In the genomic region with DNA sequence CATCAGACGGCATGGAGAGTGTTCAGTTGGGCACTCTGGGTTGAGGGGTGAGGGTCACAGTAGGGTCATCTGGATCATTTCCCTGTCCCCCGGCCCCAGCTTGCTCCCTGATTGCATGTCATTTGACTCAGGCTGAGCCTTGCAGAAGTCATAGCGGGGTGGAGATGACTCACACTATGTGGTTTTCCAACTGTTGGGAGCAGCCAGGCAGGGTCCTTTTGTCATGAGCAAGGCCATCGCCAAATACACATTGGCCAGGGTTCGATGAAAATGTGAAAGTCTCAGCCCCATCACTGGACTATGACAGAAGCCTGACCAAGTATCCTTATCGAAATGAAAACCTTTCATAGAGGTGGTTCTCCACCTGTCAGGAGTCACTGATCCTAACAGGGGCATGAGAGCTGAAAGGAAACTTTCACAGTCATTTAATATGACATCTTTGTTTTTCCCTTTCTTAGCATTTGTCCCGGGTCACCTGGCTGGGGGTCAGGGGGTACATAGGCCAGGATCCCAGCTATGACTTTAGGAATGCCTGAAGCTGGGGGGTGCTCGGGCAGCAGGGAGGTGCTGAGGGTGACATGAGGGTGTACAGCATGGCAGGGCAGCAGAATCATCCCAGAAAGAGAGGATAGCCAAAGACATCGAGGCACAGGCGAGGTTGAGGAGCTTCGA, we compare ENCODE assay signal across 1 cellular context.
TF ChIP-seq lines count a peak whose summit lies in the region.

No MANE protein-coding gene starts in this region.

TF ChIP-seq in K562, 482 proteins besides CTCF, POLR2A, EP300 and RAD21 (continued from another document and continues in another):
- TF ChIP-seq, protein P1, sequence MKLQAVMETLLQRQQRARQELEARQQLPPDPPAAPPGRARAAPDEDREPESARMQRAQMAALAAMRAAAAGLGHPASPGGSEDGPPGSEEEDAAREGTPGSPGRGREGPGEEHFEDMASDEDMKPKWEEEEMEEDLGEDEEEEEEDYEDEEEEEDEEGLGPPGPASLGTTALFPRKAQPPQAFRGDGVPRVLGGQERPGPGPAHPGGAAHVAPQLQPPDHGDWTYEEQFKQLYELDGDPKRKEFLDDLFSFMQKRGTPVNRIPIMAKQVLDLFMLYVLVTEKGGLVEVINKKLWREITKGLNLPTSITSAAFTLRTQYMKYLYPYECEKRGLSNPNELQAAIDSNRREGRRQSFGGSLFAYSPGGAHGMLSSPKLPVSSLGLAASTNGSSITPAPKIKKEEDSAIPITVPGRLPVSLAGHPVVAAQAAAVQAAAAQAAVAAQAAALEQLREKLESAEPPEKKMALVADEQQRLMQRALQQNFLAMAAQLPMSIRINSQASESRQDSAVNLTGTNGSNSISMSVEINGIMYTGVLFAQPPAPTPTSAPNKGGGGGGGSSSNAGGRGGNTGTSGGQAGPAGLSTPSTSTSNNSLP (IDR thresholded peaks at IDR 0.05; ENCODE audit: borderline replicate concordance, low read depth, low read length): no peak
- TF ChIP-seq XRCC5 (IDR thresholded peaks at IDR 0.05; ENCODE audit: low read depth, low read length): no peak
- TF ChIP-seq ASH1L (IDR thresholded peaks at IDR 0.05; ENCODE audit: borderline replicate concordance, low read depth, partially characterized antibody): no peak
- no peak for TF ChIP-seq ZNF408 (CRISPR knock-in tag; IDR thresholded peaks at IDR 0.05; ENCODE audit: low read depth)
- TF ChIP-seq SMAD2 (IDR thresholded peaks at IDR 0.05; ENCODE audit: low read depth, low read length): no peak
- TF ChIP-seq TARDBP (IDR thresholded peaks at IDR 0.05): no peak
- peak; percentile 60; the same call in 1 of the 2 replicates for TF ChIP-seq SOX6 (IDR thresholded peaks at IDR 0.05)
- no peak for TF ChIP-seq MXI1 (IDR thresholded peaks at IDR 0.05; ENCODE audit: low read depth, low read length)
- TF ChIP-seq MAFF (IDR thresholded peaks at IDR 0.05; ENCODE audit: low read length): no peak
- TF ChIP-seq, protein P2, sequence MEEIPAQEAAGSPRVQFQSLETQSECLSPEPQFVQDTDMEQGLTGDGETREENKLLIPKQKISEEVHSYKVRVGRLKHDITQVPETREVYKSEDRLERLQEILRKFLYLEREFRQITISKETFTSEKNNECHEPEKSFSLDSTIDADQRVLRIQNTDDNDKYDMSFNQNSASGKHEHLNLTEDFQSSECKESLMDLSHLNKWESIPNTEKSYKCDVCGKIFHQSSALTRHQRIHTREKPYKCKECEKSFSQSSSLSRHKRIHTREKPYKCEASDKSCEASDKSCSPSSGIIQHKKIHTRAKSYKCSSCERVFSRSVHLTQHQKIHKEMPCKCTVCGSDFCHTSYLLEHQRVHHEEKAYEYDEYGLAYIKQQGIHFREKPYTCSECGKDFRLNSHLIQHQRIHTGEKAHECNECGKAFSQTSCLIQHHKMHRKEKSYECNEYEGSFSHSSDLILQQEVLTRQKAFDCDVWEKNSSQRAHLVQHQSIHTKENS (CRISPR knock-in tag; IDR thresholded peaks at IDR 0.05): no peak
- TF ChIP-seq, protein P3, sequence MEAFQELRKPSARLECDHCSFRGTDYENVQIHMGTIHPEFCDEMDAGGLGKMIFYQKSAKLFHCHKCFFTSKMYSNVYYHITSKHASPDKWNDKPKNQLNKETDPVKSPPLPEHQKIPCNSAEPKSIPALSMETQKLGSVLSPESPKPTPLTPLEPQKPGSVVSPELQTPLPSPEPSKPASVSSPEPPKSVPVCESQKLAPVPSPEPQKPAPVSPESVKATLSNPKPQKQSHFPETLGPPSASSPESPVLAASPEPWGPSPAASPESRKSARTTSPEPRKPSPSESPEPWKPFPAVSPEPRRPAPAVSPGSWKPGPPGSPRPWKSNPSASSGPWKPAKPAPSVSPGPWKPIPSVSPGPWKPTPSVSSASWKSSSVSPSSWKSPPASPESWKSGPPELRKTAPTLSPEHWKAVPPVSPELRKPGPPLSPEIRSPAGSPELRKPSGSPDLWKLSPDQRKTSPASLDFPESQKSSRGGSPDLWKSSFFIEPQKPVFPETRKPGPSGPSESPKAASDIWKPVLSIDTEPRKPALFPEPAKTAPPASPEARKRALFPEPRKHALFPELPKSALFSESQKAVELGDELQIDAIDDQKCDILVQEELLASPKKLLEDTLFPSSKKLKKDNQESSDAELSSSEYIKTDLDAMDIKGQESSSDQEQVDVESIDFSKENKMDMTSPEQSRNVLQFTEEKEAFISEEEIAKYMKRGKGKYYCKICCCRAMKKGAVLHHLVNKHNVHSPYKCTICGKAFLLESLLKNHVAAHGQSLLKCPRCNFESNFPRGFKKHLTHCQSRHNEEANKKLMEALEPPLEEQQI (IDR thresholded peaks at IDR 0.05): no peak
- no peak for TF ChIP-seq CAMTA2 (CRISPR knock-in tag; conservative IDR thresholded peaks at IDR 0.05)
- TF ChIP-seq ETV5 (CRISPR knock-in tag; IDR thresholded peaks at IDR 0.05; ENCODE audit: low read depth): no peak
- TF ChIP-seq SRSF7 (optimal IDR thresholded peaks at IDR 0.05; ENCODE audit: low read depth, low read length): no peak
- TF ChIP-seq, protein P4, sequence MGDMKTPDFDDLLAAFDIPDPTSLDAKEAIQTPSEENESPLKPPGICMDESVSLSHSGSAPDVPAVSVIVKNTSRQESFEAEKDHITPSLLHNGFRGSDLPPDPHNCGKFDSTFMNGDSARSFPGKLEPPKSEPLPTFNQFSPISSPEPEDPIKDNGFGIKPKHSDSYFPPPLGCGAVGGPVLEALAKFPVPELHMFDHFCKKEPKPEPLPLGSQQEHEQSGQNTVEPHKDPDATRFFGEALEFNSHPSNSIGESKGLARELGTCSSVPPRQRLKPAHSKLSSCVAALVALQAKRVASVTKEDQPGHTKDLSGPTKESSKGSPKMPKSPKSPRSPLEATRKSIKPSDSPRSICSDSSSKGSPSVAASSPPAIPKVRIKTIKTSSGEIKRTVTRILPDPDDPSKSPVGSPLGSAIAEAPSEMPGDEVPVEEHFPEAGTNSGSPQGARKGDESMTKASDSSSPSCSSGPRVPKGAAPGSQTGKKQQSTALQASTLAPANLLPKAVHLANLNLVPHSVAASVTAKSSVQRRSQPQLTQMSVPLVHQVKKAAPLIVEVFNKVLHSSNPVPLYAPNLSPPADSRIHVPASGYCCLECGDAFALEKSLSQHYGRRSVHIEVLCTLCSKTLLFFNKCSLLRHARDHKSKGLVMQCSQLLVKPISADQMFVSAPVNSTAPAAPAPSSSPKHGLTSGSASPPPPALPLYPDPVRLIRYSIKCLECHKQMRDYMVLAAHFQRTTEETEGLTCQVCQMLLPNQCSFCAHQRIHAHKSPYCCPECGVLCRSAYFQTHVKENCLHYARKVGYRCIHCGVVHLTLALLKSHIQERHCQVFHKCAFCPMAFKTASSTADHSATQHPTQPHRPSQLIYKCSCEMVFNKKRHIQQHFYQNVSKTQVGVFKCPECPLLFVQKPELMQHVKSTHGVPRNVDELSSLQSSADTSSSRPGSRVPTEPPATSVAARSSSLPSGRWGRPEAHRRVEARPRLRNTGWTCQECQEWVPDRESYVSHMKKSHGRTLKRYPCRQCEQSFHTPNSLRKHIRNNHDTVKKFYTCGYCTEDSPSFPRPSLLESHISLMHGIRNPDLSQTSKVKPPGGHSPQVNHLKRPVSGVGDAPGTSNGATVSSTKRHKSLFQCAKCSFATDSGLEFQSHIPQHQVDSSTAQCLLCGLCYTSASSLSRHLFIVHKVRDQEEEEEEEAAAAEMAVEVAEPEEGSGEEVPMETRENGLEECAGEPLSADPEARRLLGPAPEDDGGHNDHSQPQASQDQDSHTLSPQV (IDR thresholded peaks at IDR 0.05): peak; percentile 98
- TF ChIP-seq, protein P5, sequence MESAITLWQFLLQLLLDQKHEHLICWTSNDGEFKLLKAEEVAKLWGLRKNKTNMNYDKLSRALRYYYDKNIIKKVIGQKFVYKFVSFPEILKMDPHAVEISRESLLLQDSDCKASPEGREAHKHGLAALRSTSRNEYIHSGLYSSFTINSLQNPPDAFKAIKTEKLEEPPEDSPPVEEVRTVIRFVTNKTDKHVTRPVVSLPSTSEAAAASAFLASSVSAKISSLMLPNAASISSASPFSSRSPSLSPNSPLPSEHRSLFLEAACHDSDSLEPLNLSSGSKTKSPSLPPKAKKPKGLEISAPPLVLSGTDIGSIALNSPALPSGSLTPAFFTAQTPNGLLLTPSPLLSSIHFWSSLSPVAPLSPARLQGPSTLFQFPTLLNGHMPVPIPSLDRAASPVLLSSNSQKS (CRISPR knock-in tag; IDR thresholded peaks at IDR 0.05): no peak
- peak; percentile 85; the same call in 1 of the 2 replicates for TF ChIP-seq ZNF644 (tag; IDR thresholded peaks at IDR 0.05; ENCODE audit: low read depth)
- TF ChIP-seq ZNF316 (IDR thresholded peaks at IDR 0.05): no peak
- TF ChIP-seq ZNF444 (CRISPR knock-in tag; IDR thresholded peaks at IDR 0.05): no peak
- TF ChIP-seq, protein P6, sequence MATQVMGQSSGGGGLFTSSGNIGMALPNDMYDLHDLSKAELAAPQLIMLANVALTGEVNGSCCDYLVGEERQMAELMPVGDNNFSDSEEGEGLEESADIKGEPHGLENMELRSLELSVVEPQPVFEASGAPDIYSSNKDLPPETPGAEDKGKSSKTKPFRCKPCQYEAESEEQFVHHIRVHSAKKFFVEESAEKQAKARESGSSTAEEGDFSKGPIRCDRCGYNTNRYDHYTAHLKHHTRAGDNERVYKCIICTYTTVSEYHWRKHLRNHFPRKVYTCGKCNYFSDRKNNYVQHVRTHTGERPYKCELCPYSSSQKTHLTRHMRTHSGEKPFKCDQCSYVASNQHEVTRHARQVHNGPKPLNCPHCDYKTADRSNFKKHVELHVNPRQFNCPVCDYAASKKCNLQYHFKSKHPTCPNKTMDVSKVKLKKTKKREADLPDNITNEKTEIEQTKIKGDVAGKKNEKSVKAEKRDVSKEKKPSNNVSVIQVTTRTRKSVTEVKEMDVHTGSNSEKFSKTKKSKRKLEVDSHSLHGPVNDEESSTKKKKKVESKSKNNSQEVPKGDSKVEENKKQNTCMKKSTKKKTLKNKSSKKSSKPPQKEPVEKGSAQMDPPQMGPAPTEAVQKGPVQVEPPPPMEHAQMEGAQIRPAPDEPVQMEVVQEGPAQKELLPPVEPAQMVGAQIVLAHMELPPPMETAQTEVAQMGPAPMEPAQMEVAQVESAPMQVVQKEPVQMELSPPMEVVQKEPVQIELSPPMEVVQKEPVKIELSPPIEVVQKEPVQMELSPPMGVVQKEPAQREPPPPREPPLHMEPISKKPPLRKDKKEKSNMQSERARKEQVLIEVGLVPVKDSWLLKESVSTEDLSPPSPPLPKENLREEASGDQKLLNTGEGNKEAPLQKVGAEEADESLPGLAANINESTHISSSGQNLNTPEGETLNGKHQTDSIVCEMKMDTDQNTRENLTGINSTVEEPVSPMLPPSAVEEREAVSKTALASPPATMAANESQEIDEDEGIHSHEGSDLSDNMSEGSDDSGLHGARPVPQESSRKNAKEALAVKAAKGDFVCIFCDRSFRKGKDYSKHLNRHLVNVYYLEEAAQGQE (CRISPR knock-in tag; IDR thresholded peaks at IDR 0.05; ENCODE audit: low read depth): no peak
- TF ChIP-seq ZNF717 (CRISPR knock-in tag; IDR thresholded peaks at IDR 0.05): no peak
- no peak for TF ChIP-seq ZNF57 (CRISPR knock-in tag; IDR thresholded peaks at IDR 0.05)
- peak; percentile 65; the same call in 1 of the 2 replicates for TF ChIP-seq MECOM (CRISPR knock-in tag; IDR thresholded peaks at IDR 0.05)
- TF ChIP-seq NCOA1 (IDR thresholded peaks at IDR 0.05; ENCODE audit: low read depth): 0 out of 2 replicates have a peak, but pooled peaks have one; percentile 15
- TF ChIP-seq, protein P7, sequence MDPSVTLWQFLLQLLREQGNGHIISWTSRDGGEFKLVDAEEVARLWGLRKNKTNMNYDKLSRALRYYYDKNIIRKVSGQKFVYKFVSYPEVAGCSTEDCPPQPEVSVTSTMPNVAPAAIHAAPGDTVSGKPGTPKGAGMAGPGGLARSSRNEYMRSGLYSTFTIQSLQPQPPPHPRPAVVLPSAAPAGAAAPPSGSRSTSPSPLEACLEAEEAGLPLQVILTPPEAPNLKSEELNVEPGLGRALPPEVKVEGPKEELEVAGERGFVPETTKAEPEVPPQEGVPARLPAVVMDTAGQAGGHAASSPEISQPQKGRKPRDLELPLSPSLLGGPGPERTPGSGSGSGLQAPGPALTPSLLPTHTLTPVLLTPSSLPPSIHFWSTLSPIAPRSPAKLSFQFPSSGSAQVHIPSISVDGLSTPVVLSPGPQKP (CRISPR knock-in tag; IDR thresholded peaks at IDR 0.05): no peak
- no peak for TF ChIP-seq KLF10 (CRISPR knock-in tag; IDR thresholded peaks at IDR 0.05)
- no peak for TF ChIP-seq MCM7 (IDR thresholded peaks at IDR 0.05)
- TF ChIP-seq ZNF76 (CRISPR knock-in tag; IDR thresholded peaks at IDR 0.05; ENCODE audit: borderline replicate concordance): peak; percentile 92
- TF ChIP-seq ZNF79 (CRISPR knock-in tag; IDR thresholded peaks at IDR 0.05; ENCODE audit: low read depth): peak; percentile 68
- TF ChIP-seq CBFB (CRISPR knock-in tag; IDR thresholded peaks at IDR 0.05): no peak
- TF ChIP-seq, protein P8, sequence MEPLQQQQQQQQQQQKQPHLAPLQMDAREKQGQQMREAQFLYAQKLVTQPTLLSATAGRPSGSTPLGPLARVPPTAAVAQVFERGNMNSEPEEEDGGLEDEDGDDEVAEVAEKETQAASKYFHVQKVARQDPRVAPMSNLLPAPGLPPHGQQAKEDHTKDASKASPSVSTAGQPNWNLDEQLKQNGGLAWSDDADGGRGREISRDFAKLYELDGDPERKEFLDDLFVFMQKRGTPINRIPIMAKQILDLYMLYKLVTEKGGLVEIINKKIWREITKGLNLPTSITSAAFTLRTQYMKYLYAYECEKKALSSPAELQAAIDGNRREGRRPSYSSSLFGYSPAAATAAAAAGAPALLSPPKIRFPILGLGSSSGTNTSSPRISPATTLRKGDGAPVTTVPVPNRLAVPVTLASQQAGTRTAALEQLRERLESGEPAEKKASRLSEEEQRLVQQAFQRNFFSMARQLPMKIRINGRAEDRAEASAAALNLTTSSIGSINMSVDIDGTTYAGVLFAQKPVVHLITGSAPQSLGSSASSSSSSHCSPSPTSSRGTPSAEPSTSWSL (CRISPR knock-in tag; IDR thresholded peaks at IDR 0.05; ENCODE audit: borderline replicate concordance): no peak
- no peak for TF ChIP-seq TBL1XR1 (IDR thresholded peaks at IDR 0.05; ENCODE audit: low read length in 2 of 2)
- peak; percentile 99 for TF ChIP-seq ZNF175 (CRISPR knock-in tag; IDR thresholded peaks at IDR 0.05; ENCODE audit: low read depth)
- TF ChIP-seq ZNF830 (CRISPR knock-in tag; IDR thresholded peaks at IDR 0.05): 0 out of 2 replicates have a peak, but pooled peaks have one; percentile 30
- TF ChIP-seq EHMT2 (IDR thresholded peaks at IDR 0.05): no peak
- TF ChIP-seq NFIC (IDR thresholded peaks at IDR 0.05): no peak
- TF ChIP-seq, protein P9, sequence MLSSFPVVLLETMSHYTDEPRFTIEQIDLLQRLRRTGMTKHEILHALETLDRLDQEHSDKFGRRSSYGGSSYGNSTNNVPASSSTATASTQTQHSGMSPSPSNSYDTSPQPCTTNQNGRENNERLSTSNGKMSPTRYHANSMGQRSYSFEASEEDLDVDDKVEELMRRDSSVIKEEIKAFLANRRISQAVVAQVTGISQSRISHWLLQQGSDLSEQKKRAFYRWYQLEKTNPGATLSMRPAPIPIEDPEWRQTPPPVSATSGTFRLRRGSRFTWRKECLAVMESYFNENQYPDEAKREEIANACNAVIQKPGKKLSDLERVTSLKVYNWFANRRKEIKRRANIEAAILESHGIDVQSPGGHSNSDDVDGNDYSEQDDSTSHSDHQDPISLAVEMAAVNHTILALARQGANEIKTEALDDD (IDR thresholded peaks at IDR 0.05): no peak
- TF ChIP-seq JUND (IDR thresholded peaks at IDR 0.05; ENCODE audit: borderline replicate concordance, low read depth, low read length): peak; percentile 96
- TF ChIP-seq JUND (tag; IDR thresholded peaks at IDR 0.05; ENCODE audit: borderline replicate concordance, low read depth, low read length): peak; percentile 95; the same call in 1 of the 3 replicates
- peak; percentile 92 for TF ChIP-seq KLF6 (CRISPR knock-in tag; IDR thresholded peaks at IDR 0.05; ENCODE audit: borderline replicate concordance)
